ENCODE assay signal across 20 cellular contexts in the genomic region with DNA sequence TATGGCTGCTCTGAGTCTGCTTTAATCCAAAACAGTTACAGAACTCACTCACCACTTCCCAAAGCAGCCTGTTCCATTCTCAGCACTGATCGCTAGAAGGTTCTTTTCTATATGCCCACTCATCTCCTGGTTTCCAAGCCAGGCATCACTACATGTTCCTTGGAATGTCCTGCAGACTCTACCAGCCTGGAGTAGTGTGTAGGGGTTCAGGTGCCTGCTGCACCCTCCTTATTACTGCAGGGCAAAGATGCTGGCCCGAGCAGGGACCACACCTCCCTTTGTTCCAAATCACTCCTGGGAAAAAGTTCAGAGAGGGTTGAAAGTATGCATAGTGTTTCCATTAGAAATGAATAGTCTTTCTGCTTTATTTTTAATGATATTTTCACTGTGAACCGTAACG.
DNase-seq lines count a peak whose midpoint lies in the region; ATAC-seq and TF ChIP-seq lines count a peak whose summit lies in the region.
"Had no signal": no experiment of that assay in that cellular context is flagged by ENCODE, and none has a peak within 500 bp of the region (broad histone marks: within the 10 kb centered on the region; RNA-seq: fewer than 3 reads in every experiment).

No MANE protein-coding gene starts in this region.

- H3K9me3 Mint-ChIP-seq in MCF 10A (ENCODE audit: unreplicated experiment), result peaks cover 14% of the 10 kb centered on the region
- no peaks in the 10 kb centered on the region for H3K9me3 Mint-ChIP-seq in stimulated activated memory B cell treated with anti-CD40 and anti-IgM and Interleukin-4, amounts not matched to agents 10 μg/mL and 1 μg/mL and 100 μg/mL, for 72 hours
- H3K9me3 Mint-ChIP-seq: activated naive CD4-positive, alpha-beta T cell treated with anti-CD3 and anti-CD28 coated beads, Interleukin-2, amount 50 U/mL, for 24 hours had no signal

- no peak overlapping the region for H3K23ac ChIP-seq in mesenchymal stem cell (ENCODE audit: low read length in 2 of 2)

- peak; percentile 58 for DNase-seq in MCF 10A (ENCODE audit: unreplicated experiment)
- DNase-seq in breast epithelium (ENCODE audit: low spot score in 2 of 2), result no peak
- no peak for DNase-seq in mammary epithelial cell
- DNase-seq in mesenchymal stem cell, result no peak
- DNase-seq in GM13977 (ENCODE audit: low spot score), result no peak
- DNase-seq: 8988T; activated CD4-positive, alpha-beta T cell treated with anti-CD3 and anti-CD28 coated beads, Interleukin-2, amount 50 U/mL, for 1 hour; caudate nucleus; DMS53; effector CD4-positive, alpha-beta T cell; NCI-H2029 treated with DMSO at 0.1 percent for 48 hours; NCI-H510A treated with DMSO at 0.1 percent for 48 hours; retina; trophoblast cell had no signal

- no peak overlapping the region for H2BK5ac ChIP-seq in mesenchymal stem cell (ENCODE audit: low read depth, low read length, poor library complexity, severe bottlenecking)

- intact Hi-C loops in MCF 10A (cut with micrococcal nuclease) (no loop called here), breast epithelium (cut with DNase I; ENCODE audit: low total_unique reads) (no loop called here), mammary epithelial cell (cut with micrococcal nuclease) (no loop called here)

- dilution Hi-C loops in mammary epithelial cell (cut with HindIII; ENCODE audit: low sequenced_read_pairs), result no loop called here

- peaks cover 0 to 12% of the 10 kb centered on the region in 2 donors for H3K4me1 ChIP-seq in breast epithelium
- H3K4me1 ChIP-seq in mammary epithelial cell (ENCODE audit: insufficient read depth, low read length), result peaks cover 34% of the 10 kb centered on the region
- peaks cover 20% of the 10 kb centered on the region for H3K4me1 ChIP-seq in mesenchymal stem cell (ENCODE audit: control insufficient read depth, insufficient read depth, low read depth, low read length)
- no peaks in the 10 kb centered on the region for H3K4me1 ChIP-seq in thymus (ENCODE audit: control insufficient read depth, insufficient read depth, low read length)

- H3K4me3 Mint-ChIP-seq in MCF 10A (ENCODE audit: unreplicated experiment), result peak overlapping the region; percentile 68
- H3K4me3 Mint-ChIP-seq in stimulated activated memory B cell treated with anti-CD40 and anti-IgM and Interleukin-4, amounts not matched to agents 10 μg/mL and 1 μg/mL and 100 μg/mL, for 72 hours, result no peak overlapping the region
- H3K4me3 Mint-ChIP-seq: activated naive CD4-positive, alpha-beta T cell treated with anti-CD3 and anti-CD28 coated beads, Interleukin-2, amount 50 U/mL, for 24 hours had no signal

- H3K4me2 ChIP-seq in mammary epithelial cell (ENCODE audit: insufficient read depth, low read depth, low read length), result peak overlapping the region; percentile 28
- H3K4me2 ChIP-seq in mesenchymal stem cell (ENCODE audit: low read length, poor library complexity, severe bottlenecking), result no peak overlapping the region

- H3K4me3 ChIP-seq in breast epithelium (no peak overlapping the region), mammary epithelial cell (replicated peaks in 1 of 3; ENCODE audit: insufficient read depth in 1 of 3, low read depth in 2 of 3, low read length in 3 of 3) (no peak overlapping the region), mesenchymal stem cell (ENCODE audit: insufficient read depth in 1 of 2, low read depth in 1 of 2, low read length in 2 of 2) (peak overlapping the region in 1 of 2 experiments; percentile 12), thymus (ENCODE audit: low read length) (no peak overlapping the region)
- H3K4me3 ChIP-seq: SK-N-MC had no signal

- H3K36me3 ChIP-seq in breast epithelium (no peaks in the 10 kb centered on the region), mammary epithelial cell (ENCODE audit: insufficient read depth, low read length) (no peaks in the 10 kb centered on the region), mesenchymal stem cell (ENCODE audit: control insufficient read depth in 1 of 2, insufficient read depth in 2 of 2, low read depth in 1 of 2, low read length in 2 of 2) (no peaks in the 10 kb centered on the region), thymus (ENCODE audit: control insufficient read depth, insufficient read depth) (no peaks in the 10 kb centered on the region)

- H4K91ac ChIP-seq in mesenchymal stem cell (ENCODE audit: low read length), result peak overlapping the region; percentile 95

- H2AFZ ChIP-seq in mammary epithelial cell (ENCODE audit: low read depth, low read length) (no peak overlapping the region), mesenchymal stem cell (ENCODE audit: low read depth, low read length) (no peak overlapping the region)

- in situ Hi-C loops in mammary epithelial cell (cut with MboI; ENCODE audit: low sequenced_read_pairs in 2 of 2), result no loop called here
- in situ Hi-C loops in GM13977 (cut with MboI; ENCODE audit: low pct_unique_long_range_greater_than_20kb, low sequenced_read_pairs, unreplicated experiment), result no loop called here

- H2BK120ac ChIP-seq in mesenchymal stem cell (ENCODE audit: low read depth, low read length), result peak overlapping the region; percentile 96

- H3K79me1 ChIP-seq in mesenchymal stem cell (replicated peaks; ENCODE audit: low read length, poor library complexity, severe bottlenecking), result peaks cover 28% of the 10 kb centered on the region

- H3K27ac ChIP-seq in breast epithelium (peak overlapping the region in 1 of 2 donors; percentile 26), mammary epithelial cell (ENCODE audit: insufficient read depth, low read depth, low read length) (no peak overlapping the region), mesenchymal stem cell (ENCODE audit: low read length, poor library complexity, severe bottlenecking) (peak overlapping the region; percentile 70), thymus (ENCODE audit: low read depth) (peak overlapping the region; percentile 19)
- H3K27ac ChIP-seq: C4-2B, SK-N-MC had no signal

- TF ChIP-seq CTCF in MCF 10A (IDR thresholded peaks at IDR 0.05; ENCODE audit: unreplicated experiment), result no peak
- no peak for TF ChIP-seq CTCF in breast epithelium (IDR thresholded peaks at IDR 0.05)
- TF ChIP-seq CTCF in mammary epithelial cell (conservative IDR thresholded peaks at IDR 0.05 in 1 of 2, IDR thresholded peaks at IDR 0.05 in 1 of 2; ENCODE audit: extremely low read depth in 1 of 2, insufficient read depth in 1 of 2, low read depth in 1 of 2, low read length in 2 of 2), result no peak
- TF ChIP-seq CTCF in GM13977 (IDR thresholded peaks at IDR 0.05; ENCODE audit: extremely low read depth, insufficient read depth, missing control alignments), result no peak

- BruUV-seq in MCF 10A (replicated peaks; lab: Mats Ljungman, UMichigan), result no TSS peak
- no TSS peak for BruUV-seq in mammary epithelial cell (replicated peaks; lab: Mats Ljungman, UMichigan)

- H3K4ac ChIP-seq in mesenchymal stem cell (ENCODE audit: low read depth in 1 of 2, low read length in 2 of 2), result peak overlapping the region; percentile 79 to 98

- H2AK5ac ChIP-seq in mesenchymal stem cell (ENCODE audit: low read length, severe bottlenecking), result peak overlapping the region; percentile 86

- peak overlapping the region; percentile 96 for H4K8ac ChIP-seq in mesenchymal stem cell (ENCODE audit: low read length)

- H4K20me1 ChIP-seq in mammary epithelial cell (ENCODE audit: insufficient read depth, low read length), result no peaks in the 10 kb centered on the region

- no peaks in the 10 kb centered on the region for H3K27me3 Mint-ChIP-seq in MCF 10A (ENCODE audit: insufficient read depth, unreplicated experiment)
- H3K27me3 Mint-ChIP-seq in stimulated activated memory B cell treated with anti-CD40 and anti-IgM and Interleukin-4, amounts not matched to agents 10 μg/mL and 1 μg/mL and 100 μg/mL, for 72 hours, result no peaks in the 10 kb centered on the region
- H3K27me3 Mint-ChIP-seq: activated naive CD4-positive, alpha-beta T cell treated with anti-CD3 and anti-CD28 coated beads, Interleukin-2, amount 50 U/mL, for 24 hours had no signal

- peak overlapping the region in 1 of 2 experiments; percentile 92 for H3K14ac ChIP-seq in mesenchymal stem cell (ENCODE audit: low read length in 2 of 2)

- no peak for TF ChIP-seq POLR2A in breast epithelium (IDR thresholded peaks at IDR 0.05)

- H3K79me2 ChIP-seq in mammary epithelial cell (ENCODE audit: insufficient read depth, low read length), result no peaks in the 10 kb centered on the region

- peaks cover 66% of the 10 kb centered on the region for H3K4me1 Mint-ChIP-seq in MCF 10A (ENCODE audit: insufficient read depth, unreplicated experiment)
- H3K4me1 Mint-ChIP-seq in stimulated activated memory B cell treated with anti-CD40 and anti-IgM and Interleukin-4, amounts not matched to agents 10 μg/mL and 1 μg/mL and 100 μg/mL, for 72 hours, result no peaks in the 10 kb centered on the region

- H3K27ac Mint-ChIP-seq in MCF 10A (ENCODE audit: low read depth, unreplicated experiment), result peak overlapping the region; percentile 85
- H3K27ac Mint-ChIP-seq in stimulated activated memory B cell treated with anti-CD40 and anti-IgM and Interleukin-4, amounts not matched to agents 10 μg/mL and 1 μg/mL and 100 μg/mL, for 72 hours, result no peak overlapping the region
- H3K27ac Mint-ChIP-seq: activated naive CD4-positive, alpha-beta T cell treated with anti-CD3 and anti-CD28 coated beads, Interleukin-2, amount 50 U/mL, for 24 hours had no signal

- H3K9ac ChIP-seq in mammary epithelial cell (ENCODE audit: insufficient read depth, low read length) (no peak overlapping the region), mesenchymal stem cell (ENCODE audit: low read length) (peak overlapping the region; percentile 23)

- CTCF ChIA-PET in MCF 10A (lab: Yijun Ruan, JAX) (no interaction called here), mammary epithelial cell (lab: Charles Lee; ENCODE audit: low non-redundant PET) (no interaction called here)

- ATAC-seq in stimulated activated memory B cell treated with anti-CD40 and anti-IgM and Interleukin-4, amounts not matched to agents 10 μg/mL and 1 μg/mL and 100 μg/mL, for 72 hours, result no peak
- ATAC-seq in GM19035 (IDR thresholded peaks at IDR 0.05; ENCODE audit: unreplicated experiment), result no peak

- no peaks in the 10 kb centered on the region for H3K27me3 ChIP-seq in breast epithelium
- H3K27me3 ChIP-seq in mammary epithelial cell (ENCODE audit: insufficient read depth, low read length), result no peaks in the 10 kb centered on the region
- H3K27me3 ChIP-seq in mesenchymal stem cell (ENCODE audit: control insufficient read depth in 1 of 2, insufficient read depth in 1 of 2, low read length in 2 of 2), result no peaks in the 10 kb centered on the region
- no peaks in the 10 kb centered on the region for H3K27me3 ChIP-seq in thymus (ENCODE audit: control insufficient read depth, insufficient read depth)

- peak overlapping the region; percentile 95 to 99 for H2BK12ac ChIP-seq in mesenchymal stem cell (ENCODE audit: low read length in 2 of 2)

- 50% methylated on average over 4 of the region's 4 CpGs for WGBS in mammary epithelial cell (ENCODE audit: low coverage, missing lambda C conversion rate)
- WGBS in mesenchymal stem cell, result 100% methylated on average over 3 of the region's 4 CpGs
- 95% methylated on average over 4 of the region's 4 CpGs for WGBS in thymus

- peak overlapping the region; percentile 94 to 95 for H3K18ac ChIP-seq in mesenchymal stem cell (ENCODE audit: low read depth in 1 of 2, low read length in 2 of 2)

- H3K9me3 ChIP-seq in breast epithelium (no peaks in the 10 kb centered on the region), mammary epithelial cell (replicated peaks; ENCODE audit: insufficient read depth, low read length) (no peaks in the 10 kb centered on the region), mesenchymal stem cell (ENCODE audit: control insufficient read depth, low read length) (peaks cover 4% of the 10 kb centered on the region), thymus (ENCODE audit: control insufficient read depth) (no peaks in the 10 kb centered on the region)

- H2BK15ac ChIP-seq in mesenchymal stem cell (ENCODE audit: low read depth, poor library complexity, severe bottlenecking), result peak overlapping the region; percentile 73

- POLR2A ChIA-PET in MCF 10A (lab: Yijun Ruan, JAX), result interaction anchor here (0.7 to 1.4 kb wide), 2 partner anchors 154 to 197 kb away, joined by 4 to 7 read pairs; no protein-coding TSS in a partner anchor

- H3K36me3 Mint-ChIP-seq in MCF 10A (ENCODE audit: insufficient read depth, unreplicated experiment), result peaks cover 15% of the 10 kb centered on the region
- no peaks in the 10 kb centered on the region for H3K36me3 Mint-ChIP-seq in stimulated activated memory B cell treated with anti-CD40 and anti-IgM and Interleukin-4, amounts not matched to agents 10 μg/mL and 1 μg/mL and 100 μg/mL, for 72 hours
- H3K36me3 Mint-ChIP-seq: activated naive CD4-positive, alpha-beta T cell treated with anti-CD3 and anti-CD28 coated beads, Interleukin-2, amount 50 U/mL, for 24 hours had no signal
